ENCODE assay signal across 1 cellular context in the genomic region with DNA sequence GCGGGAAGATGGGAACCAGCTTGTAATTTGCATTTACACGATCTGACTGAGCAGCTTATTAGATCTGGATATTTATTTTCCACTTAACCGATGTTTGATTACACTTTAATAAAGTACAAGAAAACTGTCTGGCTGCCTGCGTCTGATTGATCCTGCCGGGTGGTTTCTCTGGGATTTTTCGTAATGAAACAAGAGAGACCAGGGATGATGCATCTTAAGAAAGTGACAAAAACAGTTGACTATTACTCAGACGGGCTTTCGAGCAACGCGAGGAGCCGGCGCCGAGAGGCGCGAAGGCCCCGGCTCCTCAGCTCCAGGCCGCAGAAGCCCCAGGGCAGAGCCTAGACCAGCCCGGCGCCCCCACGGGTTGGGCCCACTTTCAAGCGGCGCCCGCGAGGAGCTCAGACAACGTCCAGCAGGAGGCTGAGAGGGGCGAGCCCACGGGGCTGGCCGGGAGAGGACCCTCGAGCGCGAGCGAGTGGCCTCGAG.
TF ChIP-seq lines count a peak whose summit lies in the region.

No MANE protein-coding gene starts in this region.

TF ChIP-seq in WTC11, 78 proteins besides CTCF, POLR2A, EP300 and RAD21 (continued from another document):
- TF ChIP-seq, protein P1, sequence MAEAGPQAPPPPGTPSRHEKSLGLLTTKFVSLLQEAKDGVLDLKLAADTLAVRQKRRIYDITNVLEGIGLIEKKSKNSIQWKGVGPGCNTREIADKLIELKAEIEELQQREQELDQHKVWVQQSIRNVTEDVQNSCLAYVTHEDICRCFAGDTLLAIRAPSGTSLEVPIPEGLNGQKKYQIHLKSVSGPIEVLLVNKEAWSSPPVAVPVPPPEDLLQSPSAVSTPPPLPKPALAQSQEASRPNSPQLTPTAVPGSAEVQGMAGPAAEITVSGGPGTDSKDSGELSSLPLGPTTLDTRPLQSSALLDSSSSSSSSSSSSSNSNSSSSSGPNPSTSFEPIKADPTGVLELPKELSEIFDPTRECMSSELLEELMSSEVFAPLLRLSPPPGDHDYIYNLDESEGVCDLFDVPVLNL (CRISPR knock-in tag; IDR thresholded peaks at IDR 0.05; ENCODE audit: borderline replicate concordance, low read depth), result no peak
- TF ChIP-seq ZNF317 (CRISPR knock-in tag; IDR thresholded peaks at IDR 0.05; ENCODE audit: borderline replicate concordance, low read depth) (0 out of 2 replicates have a peak, but pooled peaks have one; percentile 22), GTF2I (CRISPR knock-in tag; conservative IDR thresholded peaks at IDR 0.05) (no peak)
- TF ChIP-seq, protein P2, sequence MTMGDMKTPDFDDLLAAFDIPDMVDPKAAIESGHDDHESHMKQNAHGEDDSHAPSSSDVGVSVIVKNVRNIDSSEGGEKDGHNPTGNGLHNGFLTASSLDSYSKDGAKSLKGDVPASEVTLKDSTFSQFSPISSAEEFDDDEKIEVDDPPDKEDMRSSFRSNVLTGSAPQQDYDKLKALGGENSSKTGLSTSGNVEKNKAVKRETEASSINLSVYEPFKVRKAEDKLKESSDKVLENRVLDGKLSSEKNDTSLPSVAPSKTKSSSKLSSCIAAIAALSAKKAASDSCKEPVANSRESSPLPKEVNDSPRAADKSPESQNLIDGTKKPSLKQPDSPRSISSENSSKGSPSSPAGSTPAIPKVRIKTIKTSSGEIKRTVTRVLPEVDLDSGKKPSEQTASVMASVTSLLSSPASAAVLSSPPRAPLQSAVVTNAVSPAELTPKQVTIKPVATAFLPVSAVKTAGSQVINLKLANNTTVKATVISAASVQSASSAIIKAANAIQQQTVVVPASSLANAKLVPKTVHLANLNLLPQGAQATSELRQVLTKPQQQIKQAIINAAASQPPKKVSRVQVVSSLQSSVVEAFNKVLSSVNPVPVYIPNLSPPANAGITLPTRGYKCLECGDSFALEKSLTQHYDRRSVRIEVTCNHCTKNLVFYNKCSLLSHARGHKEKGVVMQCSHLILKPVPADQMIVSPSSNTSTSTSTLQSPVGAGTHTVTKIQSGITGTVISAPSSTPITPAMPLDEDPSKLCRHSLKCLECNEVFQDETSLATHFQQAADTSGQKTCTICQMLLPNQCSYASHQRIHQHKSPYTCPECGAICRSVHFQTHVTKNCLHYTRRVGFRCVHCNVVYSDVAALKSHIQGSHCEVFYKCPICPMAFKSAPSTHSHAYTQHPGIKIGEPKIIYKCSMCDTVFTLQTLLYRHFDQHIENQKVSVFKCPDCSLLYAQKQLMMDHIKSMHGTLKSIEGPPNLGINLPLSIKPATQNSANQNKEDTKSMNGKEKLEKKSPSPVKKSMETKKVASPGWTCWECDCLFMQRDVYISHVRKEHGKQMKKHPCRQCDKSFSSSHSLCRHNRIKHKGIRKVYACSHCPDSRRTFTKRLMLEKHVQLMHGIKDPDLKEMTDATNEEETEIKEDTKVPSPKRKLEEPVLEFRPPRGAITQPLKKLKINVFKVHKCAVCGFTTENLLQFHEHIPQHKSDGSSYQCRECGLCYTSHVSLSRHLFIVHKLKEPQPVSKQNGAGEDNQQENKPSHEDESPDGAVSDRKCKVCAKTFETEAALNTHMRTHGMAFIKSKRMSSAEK (CRISPR knock-in tag; IDR thresholded peaks at IDR 0.05; ENCODE audit: borderline replicate concordance), result no peak
TF ChIP-seq in WTC11: peak in this region for 3.
